1 cellular context compared by ENCODE assay signal in genomic region chr20:57263127-57263609, GRCh38.
TF ChIP-seq lines count a peak whose summit lies in the region.

No MANE protein-coding gene starts in this region.

TF ChIP-seq in SK-N-SH treated with all-trans-retinoic acid at 6 μM for 48 hours, 23 proteins besides CTCF, POLR2A, EP300 and RAD21 (continued from another document):
- TF ChIP-seq POU6F1 (CRISPR knock-in tag; IDR thresholded peaks at IDR 0.05; ENCODE audit: borderline replicate concordance, low read depth) (no peak), ESRRG (CRISPR knock-in tag; IDR thresholded peaks at IDR 0.05) (no peak), TOX (CRISPR knock-in tag; IDR thresholded peaks at IDR 0.05; ENCODE audit: borderline replicate concordance) (no peak), ISL1 (CRISPR knock-in tag; IDR thresholded peaks at IDR 0.05) (no peak)
